In genomic region chr5:10364186-10364689, GRCh38 we compare ENCODE assay signal across 9 cellular contexts. TPM values are rescaled to one million over a fixed set of nuclear protein-coding genes. Genes with fewer than 3 reads are reported as not detected.
DNase-seq lines count a peak whose midpoint lies in the region; ATAC-seq and TF ChIP-seq lines count a peak whose summit lies in the region.
"Had no signal": no experiment of that assay in that cellular context is flagged by ENCODE, and none has a peak within 500 bp of the region (broad histone marks: within the 10 kb centered on the region; RNA-seq: fewer than 3 reads in every experiment).

No MANE protein-coding gene starts in this region.

- H3K27ac Mint-ChIP-seq in stimulated activated naive CD8-positive, alpha-beta T cell treated with anti-CD3 and anti-CD28 coated beads, Interleukin-15, amount 100 ng/mL, for 72 hours = peak overlapping the region; percentile 49 to 60
- H3K27ac Mint-ChIP-seq in endodermal cell = no peak overlapping the region

- WGBS in endodermal cell (ENCODE audit: insufficient coverage in 1 of 2, insufficient read length in 1 of 2), 2 experiments = 93% methylated on average over 1 of the region's 1 CpG; no CpG with 5 or more reads in 1 of the 2 experiments
- WGBS in GM23248 (ENCODE audit: low coverage in 1 of 2, low lambda C conversion rate in 2 of 2, missing lambda C conversion rate in 2 of 2), 2 experiments = 100% methylated on average over 1 of the region's 1 CpG

- no peak for ATAC-seq in stimulated activated naive CD8-positive, alpha-beta T cell treated with anti-CD3 and anti-CD28 coated beads, Interleukin-15, amount 100 ng/mL, for 72 hours
- ATAC-seq in stimulated activated naive CD8-positive, alpha-beta T cell treated with anti-CD3 and anti-CD28 coated beads, Interleukin-15, Interleukin-2, amounts not matched to agents 100 U/mL and 50 U/mL, for 24 hours = no peak
- ATAC-seq in GM21737 (IDR thresholded peaks at IDR 0.05; ENCODE audit: unreplicated experiment) = no peak

- H3K9me2 ChIP-seq in GM23248 (ENCODE audit: insufficient read depth) = no peaks in the 10 kb centered on the region

- H3K9ac ChIP-seq in endodermal cell (ENCODE audit: extremely low read depth, low read length, poor library complexity, severe bottlenecking) = no peak overlapping the region
- H3K9ac ChIP-seq in GM23248 = no peak overlapping the region

- no peak for DNase-seq in stimulated activated naive CD8-positive, alpha-beta T cell treated with anti-CD3 and anti-CD28 coated beads, Interleukin-15, amount 100 ng/mL, for 72 hours
- DNase-seq in stimulated activated naive CD8-positive, alpha-beta T cell treated with anti-CD3 and anti-CD28 coated beads, Interleukin-15, Interleukin-2, amounts not matched to agents 100 U/mL and 50 U/mL, for 24 hours = no peak
- DNase-seq in NCI-H2029 (lab: John Stamatoyannopoulos, UW) = peak; percentile 23
- DNase-seq in endodermal cell = no peak
- no peak for DNase-seq in foreskin melanocyte
- DNase-seq in midbrain (lab: John Stamatoyannopoulos, UW) = no peak
- DNase-seq in GM23248 = no peak
- DNase-seq: NCI-H1417 treated with DMSO at 0.1 percent for 48 hours had no signal

- H3K9me3 Mint-ChIP-seq in stimulated activated naive CD8-positive, alpha-beta T cell treated with anti-CD3 and anti-CD28 coated beads, Interleukin-15, amount 100 ng/mL, for 72 hours = no peaks in the 10 kb centered on the region
- H3K9me3 Mint-ChIP-seq in endodermal cell = no peaks in the 10 kb centered on the region

- no peaks in the 10 kb centered on the region for H3K9me3 ChIP-seq in endodermal cell (ENCODE audit: control insufficient read depth, low read length)
- H3K9me3 ChIP-seq in GM23248 (ENCODE audit: low read depth) = no peaks in the 10 kb centered on the region

- peaks cover 29% of the 10 kb centered on the region for H4K20me1 ChIP-seq in GM23248 (ENCODE audit: insufficient read depth)

- peaks cover 13% of the 10 kb centered on the region for H3F3A ChIP-seq in GM23248 (ENCODE audit: insufficient read depth)

- H3K27me3 ChIP-seq in endodermal cell (ENCODE audit: control insufficient read depth, insufficient read depth, low read length, poor library complexity, severe bottlenecking) = no peaks in the 10 kb centered on the region
- no peaks in the 10 kb centered on the region for H3K27me3 ChIP-seq in GM23248 (replicated peaks; ENCODE audit: insufficient read depth)

- H3K27ac ChIP-seq in endodermal cell (ENCODE audit: low read depth, low read length) (no peak overlapping the region), GM23248 (no peak overlapping the region)

- in situ Hi-C loops in GM23248 (cut with MboI) = no loop called here

- H3K36me3 Mint-ChIP-seq in endodermal cell (ENCODE audit: low read depth) = peaks cover 6% of the 10 kb centered on the region

- H3K4me1 ChIP-seq in endodermal cell (ENCODE audit: control insufficient read depth, insufficient read depth, low read length) (no peaks in the 10 kb centered on the region), GM23248 (ENCODE audit: insufficient read depth) (peaks cover 25% of the 10 kb centered on the region)

- no peak overlapping the region for H3K4me2 ChIP-seq in GM23248 (ENCODE audit: unreplicated experiment)

- peaks cover 100% of the 10 kb centered on the region for H3K79me2 ChIP-seq in GM23248 (ENCODE audit: insufficient read depth)

- H3K4me1 Mint-ChIP-seq in stimulated activated naive CD8-positive, alpha-beta T cell treated with anti-CD3 and anti-CD28 coated beads, Interleukin-15, amount 100 ng/mL, for 72 hours = peaks cover 73% of the 10 kb centered on the region
- no peaks in the 10 kb centered on the region for H3K4me1 Mint-ChIP-seq in endodermal cell

- H3K36me3 ChIP-seq in endodermal cell (ENCODE audit: control insufficient read depth, insufficient read depth, low read length) = peaks cover 12% of the 10 kb centered on the region
- H3K36me3 ChIP-seq in GM23248 (ENCODE audit: low read depth) = no peaks in the 10 kb centered on the region

- TF ChIP-seq CTCF in endodermal cell (conservative IDR thresholded peaks at IDR 0.05) = peak; percentile 59

- no peak overlapping the region for H2AFZ ChIP-seq in GM23248

- H3K4me3 ChIP-seq in endodermal cell (ENCODE audit: low read length) = no peak overlapping the region
- no peak overlapping the region for H3K4me3 ChIP-seq in GM23248

- no peak overlapping the region for H3K4me3 Mint-ChIP-seq in stimulated activated naive CD8-positive, alpha-beta T cell treated with anti-CD3 and anti-CD28 coated beads, Interleukin-15, amount 100 ng/mL, for 72 hours
- H3K4me3 Mint-ChIP-seq in endodermal cell = no peak overlapping the region

- H3K27me3 Mint-ChIP-seq in stimulated activated naive CD8-positive, alpha-beta T cell treated with anti-CD3 and anti-CD28 coated beads, Interleukin-15, amount 100 ng/mL, for 72 hours = no peaks in the 10 kb centered on the region
- H3K27me3 Mint-ChIP-seq in endodermal cell (ENCODE audit: insufficient read depth) = no peaks in the 10 kb centered on the region

RNA-seq across cellular contexts. Expression of gene MARCHF6, which starts 10.7 kb away (rescaled TPM):
- total RNA-seq in endodermal cell = 100 to 1,000 TPM; 149 to 150 TPM
- polyA plus RNA-seq in endodermal cell (2013, experiment 1 of 2) = 146 TPM
- polyA plus RNA-seq in endodermal cell (2013, experiment 2 of 2) = 126 TPM
- total RNA-seq in GM23248 (2014; rRNA removed; shearing (Covaris generic)) = 44.9 and 56.4 TPM in 2 replicates
- 97.5 and 105 TPM in 2 replicates for polyA plus RNA-seq in GM23248 (2016; fragmentation: Nextera tagmentation; extraction: Ambion mirVana)

RNA-seq across cellular contexts. Expression of gene CMBL, which starts 56.5 kb away (rescaled TPM):
- 10 to 100 TPM; 10.4 to 20.5 TPM for total RNA-seq in endodermal cell
- 34.9 TPM for polyA plus RNA-seq in endodermal cell (2013, experiment 1 of 2)
- 26.8 TPM for polyA plus RNA-seq in endodermal cell (2013, experiment 2 of 2)
- total RNA-seq in GM23248 (2014; rRNA removed; shearing (Covaris generic)) = 4.0 and 4.2 TPM in 2 replicates
- 14.6 and 16.0 TPM in 2 replicates for polyA plus RNA-seq in GM23248 (2016; fragmentation: Nextera tagmentation; extraction: Ambion mirVana)
